ENCODE assay signal across 7 cellular contexts in genomic region chr1:28302247-28302646, GRCh38.
"Had no signal": no experiment of that assay in that cellular context is flagged by ENCODE, and none has a peak within 500 bp of the region (broad histone marks: within the 10 kb centered on the region; RNA-seq: fewer than 3 reads in every experiment).

No MANE protein-coding gene starts in this region.

- H2AFZ ChIP-seq: GM23248 had no signal

- H3K27ac ChIP-seq: GM23248 had no signal

- DNase-seq: GOT3, H7 had no signal

- ATAC-seq: HCT116 had no signal

- FAIRE-seq: HTR-8/SVneo had no signal

- H3K4me3 ChIP-seq: GM23248, HAP-1 had no signal

- H3K36me3 ChIP-seq: HAP-1 had no signal

- H3K9ac ChIP-seq: GM23248 had no signal

- H3K27ac Mint-ChIP-seq: IgD-negative memory B cell had no signal

- H3K4me3 Mint-ChIP-seq: IgD-negative memory B cell had no signal

- H3K9me3 ChIP-seq: HAP-1 had no signal
